ENCODE assay signal across 24 cellular contexts in genomic region chr15:92272106-92272505, GRCh38.
"Had no signal": no experiment of that assay in that cellular context is flagged by ENCODE, and none has a peak within 500 bp of the region (broad histone marks: within the 10 kb centered on the region; RNA-seq: fewer than 3 reads in every experiment).

No MANE protein-coding gene starts in this region.

- H3K27ac ChIP-seq: colonic mucosa, epithelial cell of prostate, esophagus squamous epithelium, gastrocnemius medialis, heart right ventricle, left lung, lower lobe of right lung had no signal

- FAIRE-seq: endometrium, islet of Langerhans, keratinocyte had no signal

- H3K36me3 ChIP-seq: colonic mucosa, esophagus squamous epithelium, gastrocnemius medialis, heart right ventricle, left lung, lower lobe of right lung had no signal

- H3K4me3 ChIP-seq: colonic mucosa, esophagus squamous epithelium, gastrocnemius medialis, heart right ventricle, left lung, lower lobe of right lung, mucosa of descending colon had no signal

- ATAC-seq: effector memory CD8-positive, alpha-beta T cell; esophagus mucosa; gastrocnemius medialis; heart right ventricle; left cardiac atrium; left lung; left ventricle myocardium superior; lower lobe of right lung; mucosa of descending colon had no signal

- H3K27me3 ChIP-seq: colonic mucosa, left lung had no signal

- H3K4me1 ChIP-seq: colonic mucosa, esophagus squamous epithelium, gastrocnemius medialis, left lung, lower lobe of right lung had no signal

- DNase-seq: colonic mucosa; cortex of kidney; effector CD8-positive, alpha-beta T cell; effector memory CD8-positive, alpha-beta T cell; endodermal cell; erythroblast; esophagus squamous epithelium; foreskin fibroblast; foreskin melanocyte; gastrocnemius medialis; glutamatergic neuron; heart right ventricle; hippocampal formation; left cardiac atrium; left lung; left ventricle myocardium superior; lower lobe of right lung; mucosa of descending colon; naive B cell had no signal

- H3K9me3 ChIP-seq: colonic mucosa, esophagus squamous epithelium, gastrocnemius medialis, heart right ventricle, left lung, lower lobe of right lung, mucosa of descending colon had no signal
